Comparison of ENCODE assay signal across 10 cellular contexts in genomic region chr10:3754727-3755439, GRCh38. TPM values are rescaled to one million over a fixed set of nuclear protein-coding genes. Genes with fewer than 3 reads are reported as not detected.
DNase-seq lines count a peak whose midpoint lies in the region; ATAC-seq and TF ChIP-seq lines count a peak whose summit lies in the region.
"Had no signal": no experiment of that assay in that cellular context is flagged by ENCODE, and none has a peak within 500 bp of the region (broad histone marks: within the 10 kb centered on the region; RNA-seq: fewer than 3 reads in every experiment).

No MANE protein-coding gene starts in this region.

- no peaks in the 10 kb centered on the region for H3K9me3 Mint-ChIP-seq in activated naive CD4-positive, alpha-beta T cell treated with anti-CD3 and anti-CD28 coated beads for 36 hours
- no peaks in the 10 kb centered on the region for H3K9me3 Mint-ChIP-seq in activated naive CD4-positive, alpha-beta T cell treated with anti-CD3 and anti-CD28 coated beads, Interleukin-2, amount 50 U/mL, for 72 hours

- H3K4me3 Mint-ChIP-seq in activated naive CD4-positive, alpha-beta T cell treated with anti-CD3 and anti-CD28 coated beads for 36 hours = no peak overlapping the region

- peaks cover 51% of the 10 kb centered on the region for H3K4me1 Mint-ChIP-seq in activated naive CD4-positive, alpha-beta T cell treated with anti-CD3 and anti-CD28 coated beads for 36 hours (ENCODE audit: low read depth)

- H3K4me3 ChIP-seq in right cardiac atrium (ENCODE audit: low read length) = no peak overlapping the region
- no peak overlapping the region for H3K4me3 ChIP-seq in testis

- H3K36me3 ChIP-seq in testis (ENCODE audit: low read depth, missing control alignments) = no peaks in the 10 kb centered on the region

- no peaks in the 10 kb centered on the region for H3K9me3 ChIP-seq in right cardiac atrium (ENCODE audit: control insufficient read depth, low read length)
- H3K9me3 ChIP-seq in testis = no peaks in the 10 kb centered on the region

- peak; percentile 10 to 21 for ATAC-seq in activated naive CD4-positive, alpha-beta T cell treated with anti-CD3 and anti-CD28 coated beads, Interleukin-2, amount 50 U/mL, for 72 hours
- ATAC-seq in right cardiac atrium (peak; percentile 84 to 95), GM18520 (IDR thresholded peaks at IDR 0.05; ENCODE audit: unreplicated experiment) (no peak)

- peak overlapping the region; percentile 38 for H3K27ac ChIP-seq in right cardiac atrium (ENCODE audit: low read length)
- H3K27ac ChIP-seq in testis = peak overlapping the region; percentile 42 to 82
- H3K27ac ChIP-seq: HL-60 had no signal

- intact Hi-C loops in activated naive CD4-positive, alpha-beta T cell treated with anti-CD3 and anti-CD28 coated beads for 36 hours (cut with micrococcal nuclease) = loop anchor here (5.0 kb wide), 3 partner anchors 68 to 897 kb away; no protein-coding TSS in a partner anchor
- intact Hi-C loops in right cardiac atrium (cut with DNase I) = no loop called here
- intact Hi-C loops in testis (cut with DNase I; ENCODE audit: low total_unique reads) = no loop called here

- H3K27me3 Mint-ChIP-seq in activated naive CD4-positive, alpha-beta T cell treated with anti-CD3 and anti-CD28 coated beads for 36 hours (ENCODE audit: low read depth) = no peaks in the 10 kb centered on the region

- no peaks in the 10 kb centered on the region for H3K27me3 ChIP-seq in right cardiac atrium (ENCODE audit: control insufficient read depth, insufficient read depth)
- no peaks in the 10 kb centered on the region for H3K27me3 ChIP-seq in testis

- H3K36me3 Mint-ChIP-seq in activated naive CD4-positive, alpha-beta T cell treated with anti-CD3 and anti-CD28 coated beads for 36 hours (ENCODE audit: low read depth) = no peaks in the 10 kb centered on the region
- H3K36me3 Mint-ChIP-seq in activated naive CD4-positive, alpha-beta T cell treated with anti-CD3 and anti-CD28 coated beads, Interleukin-2, amount 50 U/mL, for 72 hours = peaks cover 0 to 7% of the 10 kb centered on the region in 2 donors

- H3K27ac Mint-ChIP-seq in activated naive CD4-positive, alpha-beta T cell treated with anti-CD3 and anti-CD28 coated beads for 36 hours = no peak overlapping the region
- peak overlapping the region; percentile 65 to 99 for H3K27ac Mint-ChIP-seq in activated naive CD4-positive, alpha-beta T cell treated with anti-CD3 and anti-CD28 coated beads, Interleukin-2, amount 50 U/mL, for 72 hours

- CTCF ChIA-PET in activated naive CD4-positive, alpha-beta T cell treated with anti-CD3 and anti-CD28 coated beads for 36 hours (lab: Charles Lee) = interaction anchor here (0.6 kb wide), 1 partner anchor 11 kb away, joined by 3 read pairs; no protein-coding TSS in a partner anchor

- peaks cover 11% of the 10 kb centered on the region for H3K4me1 ChIP-seq in right cardiac atrium (ENCODE audit: control insufficient read depth, insufficient read depth, low read length)
- peaks cover 43% of the 10 kb centered on the region for H3K4me1 ChIP-seq in testis

- peak; percentile 36 for DNase-seq in activated naive CD4-positive, alpha-beta T cell treated with anti-CD3 and anti-CD28 coated beads for 36 hours
- no peak for DNase-seq in activated naive CD4-positive, alpha-beta T cell treated with anti-CD3 and anti-CD28 coated beads, Interleukin-2, amount 50 U/mL, for 16 hours
- DNase-seq in activated naive CD4-positive, alpha-beta T cell treated with anti-CD3 and anti-CD28 coated beads, Interleukin-2, amount 50 U/mL, for 72 hours (ENCODE audit: low spot score in 2 of 2) = no peak
- DNase-seq in right cardiac atrium (peak in 1 of 3 donors; percentile 65), testis (peak; percentile 56), pons (ENCODE audit: low spot score) (no peak), NCI-H345 treated with DMSO at 0.1 percent for 48 hours (lab: John Stamatoyannopoulos, UW; ENCODE audit: unreplicated experiment) (no peak)
- DNase-seq: DMS79 treated with DMSO at 0.1 percent for 48 hours had no signal

- no peak for TF ChIP-seq POLR2A in testis (IDR thresholded peaks at IDR 0.05)

- 42% methylated on average over 9 of the region's 9 CpGs for WGBS in right cardiac atrium
- WGBS in testis, 2 donors = 53 to 65% methylated on average over 9 of the region's 9 CpGs

- TF ChIP-seq CTCF in testis (IDR thresholded peaks at IDR 0.05) = no peak

RNA-seq across cellular contexts. Expression of gene KLF6, which starts 30.1 kb away (rescaled TPM):
- 10 to 100 TPM; 78.9 to 82.1 TPM for total RNA-seq in activated naive CD4-positive, alpha-beta T cell treated with anti-CD3 and anti-CD28 coated beads for 36 hours
- total RNA-seq in activated naive CD4-positive, alpha-beta T cell treated with anti-CD3 and anti-CD28 coated beads, Interleukin-2, amount 50 U/mL, for 72 hours = 100 to 1,000 TPM in 1 of 2 donors, 10 to 100 TPM in 1; 85.2 to 126 TPM
- total RNA-seq in right cardiac atrium (10 to 100 TPM; 35.7 to 46.1 (median 39.9) TPM), testis (10 to 100 TPM; 30.8 to 35.7 TPM)
- polyA plus RNA-seq in right cardiac atrium (27.2 TPM), testis (ENCODE audit: insufficient read depth, low read depth, low replicate concordance) (41.5 TPM)

Comparison
In these comparisons a context has a peak if more than half of its experiments do, and no peak if none do; other contexts are left out.
1. DNase-seq: peak in activated naive CD4-positive, alpha-beta T cell treated with anti-CD3 and anti-CD28 coated beads for 36 hours (single experiment) and testis (single experiment); none in activated naive CD4-positive, alpha-beta T cell treated with anti-CD3 and anti-CD28 coated beads, Interleukin-2, amount 50 U/mL, for 16 hours (single experiment), activated naive CD4-positive, alpha-beta T cell treated with anti-CD3 and anti-CD28 coated beads, Interleukin-2, amount 50 U/mL, for 72 hours (0 of 2), pons (single experiment) and NCI-H345 treated with DMSO at 0.1 percent for 48 hours (single experiment).